ENCODE assay signal across 8 cellular contexts in the genomic region with DNA sequence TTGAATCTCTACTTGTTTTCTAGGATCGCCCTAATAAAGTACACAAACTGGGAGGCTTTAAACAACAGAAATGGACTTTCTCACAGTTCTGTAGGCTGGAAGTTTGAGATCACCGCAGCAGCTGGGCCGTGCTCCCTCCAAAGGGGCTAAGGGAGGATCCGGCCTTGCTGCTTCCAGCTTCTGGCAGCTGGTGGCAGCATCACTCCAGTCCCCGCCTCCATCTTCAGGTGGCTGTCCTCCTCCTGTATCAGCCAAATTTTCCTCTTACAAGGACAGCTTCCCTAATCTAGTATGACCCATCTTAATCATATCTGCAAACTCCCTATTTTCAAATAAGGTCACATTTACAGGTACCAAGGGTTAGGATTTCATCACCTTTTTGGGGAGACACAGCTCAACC.
DNase-seq lines count a peak whose midpoint lies in the region; ATAC-seq, FAIRE-seq and TF ChIP-seq lines count a peak whose summit lies in the region.
"Not testable (repeated sequence)": the region's sequence is repeated elsewhere in the genome, so short reads cannot be mapped to it uniquely, and the experiment has no call there.

No MANE protein-coding gene starts in this region.

- not testable (repeated sequence) for H3K4me3 ChIP-seq in gastroesophageal sphincter

- not testable (repeated sequence) for TF ChIP-seq POLR2A in H54 (IDR thresholded peaks at IDR 0.05; ENCODE audit: low read depth, low read length); gastroesophageal sphincter (IDR thresholded peaks at IDR 0.05)

- H3K9me3 ChIP-seq in gastroesophageal sphincter: not testable (repeated sequence)

- peak; percentile 13 for DNase-seq in DMS114 treated with DMSO at 0.1 percent for 48 hours (lab: John Stamatoyannopoulos, UW; ENCODE audit: unreplicated experiment)
- not testable (repeated sequence) for DNase-seq in H54 (ENCODE audit: insufficient read length, low spot score); natural killer cell treated with Interleukin-12 subunit alpha and Interleukin-12 subunit beta and Interleukin-15 and Interleukin-18, amount 100 ng/mL, for 72 hours (ENCODE audit: low spot score)
- DNase-seq in NAMALWA (ENCODE audit: low spot score): peak; percentile 36
- DNase-seq in SK-MEL-5 (ENCODE audit: low read depth, low spot score): peak; percentile 82
- DNase-seq in activated naive CD4-positive, alpha-beta T cell treated with anti-CD3 and anti-CD28 coated beads, Interleukin-2, amount 50 U/mL, for 72 hours (ENCODE audit: low spot score in 2 of 2): peak in 1 of 2 donors; percentile 35

- H3K27me3 Mint-ChIP-seq in natural killer cell treated with Interleukin-12 subunit alpha and Interleukin-12 subunit beta and Interleukin-15 and Interleukin-18, amount 100 ng/mL, for 72 hours; stimulated activated naive CD8-positive, alpha-beta T cell treated with anti-CD3 and anti-CD28 coated beads, Interleukin-15, Interleukin-2, amounts not matched to agents 100 ng/mL and 50 ng/mL, for 24 hours: not testable (repeated sequence)

- H3K27ac Mint-ChIP-seq in activated naive CD4-positive, alpha-beta T cell treated with anti-CD3 and anti-CD28 coated beads, Interleukin-2, amount 50 U/mL, for 72 hours: peak overlapping the region in 1 of 2 donors; percentile 76
- peak overlapping the region; percentile 74 for H3K27ac Mint-ChIP-seq in natural killer cell treated with Interleukin-12 subunit alpha and Interleukin-12 subunit beta and Interleukin-15 and Interleukin-18, amount 100 ng/mL, for 72 hours
- H3K27ac Mint-ChIP-seq in stimulated activated naive CD8-positive, alpha-beta T cell treated with anti-CD3 and anti-CD28 coated beads, Interleukin-15, Interleukin-2, amounts not matched to agents 100 ng/mL and 50 ng/mL, for 24 hours: peak overlapping the region; percentile 53

- not testable (repeated sequence) for H3K9me3 Mint-ChIP-seq in activated naive CD4-positive, alpha-beta T cell treated with anti-CD3 and anti-CD28 coated beads, Interleukin-2, amount 50 U/mL, for 72 hours; natural killer cell treated with Interleukin-12 subunit alpha and Interleukin-12 subunit beta and Interleukin-15 and Interleukin-18, amount 100 ng/mL, for 72 hours; stimulated activated naive CD8-positive, alpha-beta T cell treated with anti-CD3 and anti-CD28 coated beads, Interleukin-15, Interleukin-2, amounts not matched to agents 100 ng/mL and 50 ng/mL, for 24 hours

- not testable (repeated sequence) for TF ChIP-seq EP300 in gastroesophageal sphincter (IDR thresholded peaks at IDR 0.05)

- in situ Hi-C loops in SK-MEL-5 (cut with HindIII; ENCODE audit: low pct_unique_long_range_greater_than_20kb, low sequenced_read_pairs): not testable (repeated sequence)

- H3K36me3 Mint-ChIP-seq in activated naive CD4-positive, alpha-beta T cell treated with anti-CD3 and anti-CD28 coated beads, Interleukin-2, amount 50 U/mL, for 72 hours; natural killer cell treated with Interleukin-12 subunit alpha and Interleukin-12 subunit beta and Interleukin-15 and Interleukin-18, amount 100 ng/mL, for 72 hours; stimulated activated naive CD8-positive, alpha-beta T cell treated with anti-CD3 and anti-CD28 coated beads, Interleukin-15, Interleukin-2, amounts not matched to agents 100 ng/mL and 50 ng/mL, for 24 hours (ENCODE audit: low read depth): not testable (repeated sequence)

- 12 to 35% methylated on average over 5 of the region's 5 CpGs for WGBS in gastroesophageal sphincter (ENCODE audit: low coverage in 1 of 2), 2 donors

- peak overlapping the region; percentile 72 to 81 (median 79) for H3K27ac ChIP-seq in gastroesophageal sphincter

- not testable (repeated sequence) for H3K36me3 ChIP-seq in gastroesophageal sphincter

- peaks cover 0 to 25% (median 0%) of the 10 kb centered on the region in 3 donors for H3K4me1 ChIP-seq in gastroesophageal sphincter

- peak; percentile 32 to 42 for ATAC-seq in activated naive CD4-positive, alpha-beta T cell treated with anti-CD3 and anti-CD28 coated beads, Interleukin-2, amount 50 U/mL, for 72 hours
- ATAC-seq in gastroesophageal sphincter; natural killer cell treated with Interleukin-12 subunit alpha and Interleukin-12 subunit beta and Interleukin-15 and Interleukin-18, amount 100 ng/mL, for 72 hours: not testable (repeated sequence)

- H3K4me3 Mint-ChIP-seq in natural killer cell treated with Interleukin-12 subunit alpha and Interleukin-12 subunit beta and Interleukin-15 and Interleukin-18, amount 100 ng/mL, for 72 hours: peak overlapping the region; percentile 84
- peak overlapping the region; percentile 91 for H3K4me3 Mint-ChIP-seq in stimulated activated naive CD8-positive, alpha-beta T cell treated with anti-CD3 and anti-CD28 coated beads, Interleukin-15, Interleukin-2, amounts not matched to agents 100 ng/mL and 50 ng/mL, for 24 hours

- H3K27me3 ChIP-seq in gastroesophageal sphincter: not testable (repeated sequence)

- peak; percentile 87 for FAIRE-seq in H54 (lab: Jason Lieb, UNC)

- TF ChIP-seq CTCF in gastroesophageal sphincter (IDR thresholded peaks at IDR 0.05): peak in 1 of 4 experiments; percentile 60

- H3K4me1 Mint-ChIP-seq in natural killer cell treated with Interleukin-12 subunit alpha and Interleukin-12 subunit beta and Interleukin-15 and Interleukin-18, amount 100 ng/mL, for 72 hours (ENCODE audit: low read depth in 2 of 2): peaks cover 19% of the 10 kb centered on the region in 2 donors
- peaks cover 22% of the 10 kb centered on the region for H3K4me1 Mint-ChIP-seq in stimulated activated naive CD8-positive, alpha-beta T cell treated with anti-CD3 and anti-CD28 coated beads, Interleukin-15, Interleukin-2, amounts not matched to agents 100 ng/mL and 50 ng/mL, for 24 hours (ENCODE audit: low read depth)
